Comparison of ENCODE assay signal across 1 cellular context in the genomic region with DNA sequence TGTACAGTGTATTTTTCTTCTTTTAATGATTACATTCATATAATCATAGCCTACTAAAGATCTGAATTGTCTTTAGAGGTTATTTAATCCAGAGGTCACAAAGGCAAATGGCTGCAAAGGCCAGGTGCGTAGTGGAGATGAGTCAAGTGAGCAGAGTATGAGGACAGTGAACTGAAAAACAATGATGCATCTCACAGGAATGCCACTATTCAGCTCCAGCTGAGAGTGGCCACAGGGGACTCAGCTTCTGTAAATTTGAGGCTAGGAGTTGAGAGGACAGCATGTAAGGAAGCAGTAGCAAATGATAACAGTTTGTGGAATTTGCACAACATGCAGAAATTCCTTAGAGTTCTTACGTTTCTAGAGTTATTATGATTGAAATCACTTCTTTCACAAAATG.
TF ChIP-seq lines count a peak whose summit lies in the region.

No MANE protein-coding gene starts in this region.

TF ChIP-seq in A549, 52 proteins besides CTCF, POLR2A, EP300 and RAD21 (continued from another document):
- TF ChIP-seq, protein P1, sequence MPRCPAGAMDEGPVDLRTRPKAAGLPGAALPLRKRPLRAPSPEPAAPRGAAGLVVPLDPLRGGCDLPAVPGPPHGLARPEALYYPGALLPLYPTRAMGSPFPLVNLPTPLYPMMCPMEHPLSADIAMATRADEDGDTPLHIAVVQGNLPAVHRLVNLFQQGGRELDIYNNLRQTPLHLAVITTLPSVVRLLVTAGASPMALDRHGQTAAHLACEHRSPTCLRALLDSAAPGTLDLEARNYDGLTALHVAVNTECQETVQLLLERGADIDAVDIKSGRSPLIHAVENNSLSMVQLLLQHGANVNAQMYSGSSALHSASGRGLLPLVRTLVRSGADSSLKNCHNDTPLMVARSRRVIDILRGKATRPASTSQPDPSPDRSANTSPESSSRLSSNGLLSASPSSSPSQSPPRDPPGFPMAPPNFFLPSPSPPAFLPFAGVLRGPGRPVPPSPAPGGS (IDR thresholded peaks at IDR 0.05): no peak
- TF ChIP-seq ZSCAN20 (CRISPR knock-in tag; IDR thresholded peaks at IDR 0.05) (no peak), HDAC2 (IDR thresholded peaks at IDR 0.05) (no peak), TFCP2L1 (CRISPR knock-in tag; IDR thresholded peaks at IDR 0.05) (no peak), HEYL (CRISPR knock-in tag; IDR thresholded peaks at IDR 0.05) (no peak), KDM1A (IDR thresholded peaks at IDR 0.05; ENCODE audit: low read depth) (no peak), KDM5A (IDR thresholded peaks at IDR 0.05) (no peak), CBX2 (IDR thresholded peaks at IDR 0.05; ENCODE audit: borderline replicate concordance, low read depth) (no peak), ESRRA (IDR thresholded peaks at IDR 0.05; ENCODE audit: borderline replicate concordance, low read length) (no peak)
- TF ChIP-seq, protein P2, sequence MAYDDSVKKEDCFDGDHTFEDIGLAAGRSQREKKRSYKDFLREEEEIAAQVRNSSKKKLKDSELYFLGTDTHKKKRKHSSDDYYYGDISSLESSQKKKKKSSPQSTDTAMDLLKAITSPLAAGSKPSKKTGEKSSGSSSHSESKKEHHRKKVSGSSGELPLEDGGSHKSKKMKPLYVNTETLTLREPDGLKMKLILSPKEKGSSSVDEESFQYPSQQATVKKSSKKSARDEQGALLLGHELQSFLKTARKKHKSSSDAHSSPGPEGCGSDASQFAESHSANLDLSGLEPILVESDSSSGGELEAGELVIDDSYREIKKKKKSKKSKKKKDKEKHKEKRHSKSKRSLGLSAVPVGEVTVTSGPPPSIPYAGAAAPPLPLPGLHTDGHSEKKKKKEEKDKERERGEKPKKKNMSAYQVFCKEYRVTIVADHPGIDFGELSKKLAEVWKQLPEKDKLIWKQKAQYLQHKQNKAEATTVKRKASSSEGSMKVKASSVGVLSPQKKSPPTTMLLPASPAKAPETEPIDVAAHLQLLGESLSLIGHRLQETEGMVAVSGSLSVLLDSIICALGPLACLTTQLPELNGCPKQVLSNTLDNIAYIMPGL (CRISPR knock-in tag; IDR thresholded peaks at IDR 0.05; ENCODE audit: borderline replicate concordance): no peak
- TF ChIP-seq, protein P3, sequence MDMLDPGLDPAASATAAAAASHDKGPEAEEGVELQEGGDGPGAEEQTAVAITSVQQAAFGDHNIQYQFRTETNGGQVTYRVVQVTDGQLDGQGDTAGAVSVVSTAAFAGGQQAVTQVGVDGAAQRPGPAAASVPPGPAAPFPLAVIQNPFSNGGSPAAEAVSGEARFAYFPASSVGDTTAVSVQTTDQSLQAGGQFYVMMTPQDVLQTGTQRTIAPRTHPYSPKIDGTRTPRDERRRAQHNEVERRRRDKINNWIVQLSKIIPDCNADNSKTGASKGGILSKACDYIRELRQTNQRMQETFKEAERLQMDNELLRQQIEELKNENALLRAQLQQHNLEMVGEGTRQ (IDR thresholded peaks at IDR 0.05): no peak
